29 cellular contexts compared by ENCODE assay signal in genomic region chr4:36163198-36163597, GRCh38.
A peak's percentile ranks its signal among the peaks of the same experiment; 100 is the strongest.
DNase-seq lines count a peak whose midpoint lies in the region; ATAC-seq and TF ChIP-seq lines count a peak whose summit lies in the region.
"Had no signal": no experiment of that assay in that cellular context is flagged by ENCODE, and none has a peak within 500 bp of the region (broad histone marks: within the 10 kb centered on the region; RNA-seq: fewer than 3 reads in every experiment).

No MANE protein-coding gene starts in this region.

- no peaks in the 10 kb centered on the region for H3K9me2 ChIP-seq in MM.1S (replicated peaks; ENCODE audit: insufficient read depth, low read length)

- intact Hi-C loops in natural killer cell (cut with micrococcal nuclease), result no loop called here

- H3K4me2 ChIP-seq in MM.1S (ENCODE audit: low read depth, low read length), result no peak overlapping the region
- H3K4me2 ChIP-seq: BLaER1 had no signal

- no peak for ATAC-seq in natural killer cell
- ATAC-seq in HG03139 (IDR thresholded peaks at IDR 0.05; ENCODE audit: unreplicated experiment), result no peak
- ATAC-seq: heart right ventricle, K562, lower lobe of right lung had no signal

- H3K9me3 ChIP-seq in MM.1S (replicated peaks; ENCODE audit: insufficient read depth, low read length), result no peaks in the 10 kb centered on the region
- H3K9me3 ChIP-seq: BLaER1, esophagus squamous epithelium, heart right ventricle, lower lobe of right lung, upper lobe of left lung had no signal

- H3K4me1 Mint-ChIP-seq in natural killer cell, result peaks cover 24 to 27% of the 10 kb centered on the region in 2 donors
- H3K4me1 Mint-ChIP-seq: nephron progenitor cell had no signal

- H3K4me1 ChIP-seq in MM.1S (ENCODE audit: low read length), result peaks cover 5% of the 10 kb centered on the region; the same call in 1 of the 2 replicates
- H3K4me1 ChIP-seq: BLaER1, esophagus squamous epithelium, heart right ventricle, lower lobe of right lung, upper lobe of left lung had no signal

- no peaks in the 10 kb centered on the region for H3F3A ChIP-seq in MM.1S (ENCODE audit: insufficient read depth, low read length)

- H3K27ac ChIP-seq in MM.1S (ENCODE audit: low read length), result no peak overlapping the region
- H3K27ac ChIP-seq: BLaER1, esophagus squamous epithelium, heart right ventricle, lower lobe of right lung, skin epidermis, upper lobe of left lung had no signal

- H3K9me3 Mint-ChIP-seq in natural killer cell, result no peaks in the 10 kb centered on the region
- H3K9me3 Mint-ChIP-seq: activated naive CD8-positive, alpha-beta T cell treated with anti-CD3 and anti-CD28 coated beads for 36 hours; activated T-helper 2 cell treated with anti-CD3 and anti-CD28 coated beads, Interferon-gamma antibody, Interleukin-2, Interleukin-4, amounts not matched to agents 10 μg/mL and 5 μg/mL and 100 μg/mL, durations not matched to agents 14 hours and 24 hours and 36 hours; nephron progenitor cell had no signal

- H3K79me2 ChIP-seq in MM.1S (ENCODE audit: low read length), result no peaks in the 10 kb centered on the region

- H4K20me1 ChIP-seq in MM.1S (ENCODE audit: insufficient read depth, low read length), result no peaks in the 10 kb centered on the region
- H4K20me1 ChIP-seq: BLaER1 had no signal

- H3K36me3 ChIP-seq in MM.1S (replicated peaks; ENCODE audit: insufficient read depth, low read length), result no peaks in the 10 kb centered on the region

- TF ChIP-seq CTCF in GM13976 (IDR thresholded peaks at IDR 0.05; ENCODE audit: borderline replicate concordance, control extremely low read depth, extremely low read depth, insufficient read depth, missing control alignments) (no peak), GM20000 (IDR thresholded peaks at IDR 0.05; ENCODE audit: extremely low read depth, missing control alignments) (no peak), MM.1S (IDR thresholded peaks at IDR 0.05; ENCODE audit: low read length) (no peak), natural killer cell (IDR thresholded peaks at IDR 0.05) (no peak)

- in situ Hi-C loops in GM13976 (cut with MboI; ENCODE audit: low sequenced_read_pairs, unreplicated experiment), result no loop called here

- peaks cover 17% of the 10 kb centered on the region for H3K36me3 Mint-ChIP-seq in natural killer cell

- H3K4me3 ChIP-seq in MM.1S (ENCODE audit: low read length), result no peak overlapping the region
- H3K4me3 ChIP-seq: BLaER1, esophagus squamous epithelium, heart right ventricle, K562, lower lobe of right lung, skin epidermis, upper lobe of left lung had no signal

- DNase-seq in GM13976 (ENCODE audit: low spot score), result peak; percentile 10
- peak; percentile 4 for DNase-seq in GM20000 (ENCODE audit: low spot score)
- DNase-seq in MM.1S, result peak; percentile 20
- no peak for DNase-seq in natural killer cell
- DNase-seq in NCI-H128 (lab: John Stamatoyannopoulos, UW; ENCODE audit: unreplicated experiment), result no peak
- DNase-seq in NCI-H146 (lab: John Stamatoyannopoulos, UW), result no peak
- no peak for DNase-seq in UCSD-AML1 (lab: John Stamatoyannopoulos, UW; ENCODE audit: unreplicated experiment)
- DNase-seq: activated naive CD8-positive, alpha-beta T cell treated with anti-CD3 and anti-CD28 coated beads for 36 hours; central memory CD4-positive, alpha-beta T cell; dermis blood vessel endothelial cell; DMS79 treated with DMSO at 0.1 percent for 48 hours; esophagus squamous epithelium; foreskin melanocyte; GF-D8; GOT3; heart right ventricle; HFFc6; lower lobe of right lung; NCI-H1417 treated with DMSO at 0.1 percent for 48 hours; nephron progenitor cell; OCI-M1; SHP77; T1000; upper lobe of left lung had no signal

- no peaks in the 10 kb centered on the region for H3K27me3 Mint-ChIP-seq in natural killer cell (ENCODE audit: low read depth in 2 of 2)
- H3K27me3 Mint-ChIP-seq: activated naive CD8-positive, alpha-beta T cell treated with anti-CD3 and anti-CD28 coated beads for 36 hours had no signal

- H3K9ac ChIP-seq in MM.1S (ENCODE audit: low read length), result no peak overlapping the region
- H3K9ac ChIP-seq: BLaER1 had no signal

- H3K4me3 Mint-ChIP-seq in natural killer cell, result no peak overlapping the region
- H3K4me3 Mint-ChIP-seq: activated naive CD8-positive, alpha-beta T cell treated with anti-CD3 and anti-CD28 coated beads for 36 hours; HFFc6; nephron progenitor cell had no signal

- H3K27me3 ChIP-seq in MM.1S (replicated peaks; ENCODE audit: insufficient read depth, low read length), result no peaks in the 10 kb centered on the region
- H3K27me3 ChIP-seq: BLaER1, esophagus squamous epithelium, heart right ventricle, upper lobe of left lung had no signal

- no peak overlapping the region for H2AFZ ChIP-seq in MM.1S (ENCODE audit: low read length)

- H3K27ac Mint-ChIP-seq in natural killer cell, result peak overlapping the region; percentile 52 to 66
- H3K27ac Mint-ChIP-seq: activated naive CD8-positive, alpha-beta T cell treated with anti-CD3 and anti-CD28 coated beads for 36 hours; activated T-helper 2 cell treated with anti-CD3 and anti-CD28 coated beads, Interferon-gamma antibody, Interleukin-2, Interleukin-4, amounts not matched to agents 10 μg/mL and 5 μg/mL and 100 μg/mL, durations not matched to agents 14 hours and 24 hours and 36 hours; HFFc6; nephron progenitor cell had no signal

Comparison
In these comparisons a context has a peak if more than half of its experiments do, and no peak if none do; other contexts are left out.
1. DNase-seq: peak in GM13976 (single experiment), GM20000 (single experiment) and MM.1S (single experiment); none in natural killer cell (single experiment), NCI-H128 (single experiment), NCI-H146 (single experiment) and UCSD-AML1 (single experiment).